ENCODE assay signal across 19 cellular contexts in genomic region chr7:41999736-42000283, GRCh38.
"Had no signal": no experiment of that assay in that cellular context is flagged by ENCODE, and none has a peak within 500 bp of the region (broad histone marks: within the 10 kb centered on the region; RNA-seq: fewer than 3 reads in every experiment).

No MANE protein-coding gene starts in this region.

- H3K9me3 ChIP-seq: esophagus squamous epithelium, prostate gland, suprapubic skin had no signal

- H3K27me3 ChIP-seq: esophagus squamous epithelium, suprapubic skin had no signal

- DNase-seq: activated CD4-positive, alpha-beta memory T cell treated with anti-CD3 and anti-CD28 coated beads for 36 hours; activated CD4-positive, alpha-beta T cell treated with anti-CD3 and anti-CD28 coated beads for 36 hours; activated gamma-delta T cell; activated T-cell treated with anti-CD3 and anti-CD28 coated beads, Interleukin-2, amount 50 U/mL, for 48 hours; caudate nucleus; effector CD4-positive, alpha-beta T cell; esophagus squamous epithelium; mesendoderm; right cardiac atrium; stimulated activated CD4-positive, alpha-beta T cell treated with anti-CD3 and anti-CD28 coated beads, Interleukin-15, amount 100 ng/mL, for 24 hours; stimulated activated CD4-positive, alpha-beta T cell treated with anti-CD3 and anti-CD28 coated beads, Interleukin-4, amount 100 ng/mL, for 24 hours; stimulated activated naive CD8-positive, alpha-beta T cell treated with anti-CD3 and anti-CD28 coated beads, Interleukin-15, Interleukin-2, amounts not matched to agents 100 U/mL and 50 U/mL, for 24 hours; T-helper 2 cell; trophoblast cell had no signal

- ATAC-seq: activated CD4-positive, alpha-beta T cell treated with anti-CD3 and anti-CD28 coated beads for 36 hours; activated naive CD4-positive, alpha-beta T cell treated with anti-CD3 and anti-CD28 coated beads, Interleukin-2, amount 50 U/mL, for 72 hours; right cardiac atrium; stimulated activated naive CD8-positive, alpha-beta T cell treated with anti-CD3 and anti-CD28 coated beads, Interleukin-15, Interleukin-2, amounts not matched to agents 100 U/mL and 50 U/mL, for 24 hours had no signal

- H3K27ac ChIP-seq: coronary artery, esophagus squamous epithelium, prostate gland, skin epidermis, suprapubic skin had no signal

- H3K36me3 ChIP-seq: prostate gland had no signal

- H3K4me1 ChIP-seq: prostate gland had no signal

- H3K4me3 ChIP-seq: coronary artery, esophagus squamous epithelium, prostate gland, skin epidermis, suprapubic skin had no signal
